Comparison of ENCODE assay signal across 8 cellular contexts in the genomic region with DNA sequence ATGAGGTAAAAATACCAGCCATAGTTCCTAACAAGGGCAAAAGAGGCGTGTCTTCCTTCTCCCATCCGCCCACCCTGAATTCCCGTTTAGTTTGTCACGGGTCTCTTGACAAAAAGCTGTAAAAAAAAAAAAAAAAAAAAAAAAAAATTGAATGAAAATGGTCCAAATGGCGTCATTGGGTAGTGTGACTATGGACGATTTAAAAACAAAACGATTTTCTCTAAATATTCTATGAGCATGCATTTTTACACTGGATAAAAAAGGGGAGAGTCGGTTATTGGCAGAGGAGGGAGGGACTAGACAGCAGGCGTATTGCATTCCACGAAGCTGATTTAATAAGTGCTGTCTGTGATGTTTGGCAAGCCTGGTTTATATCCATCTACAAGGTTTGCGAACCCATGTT. TPM values are rescaled to one million over a fixed set of nuclear protein-coding genes. Genes with fewer than 3 reads are reported as not detected.
A peak's percentile ranks its signal among the peaks of the same experiment; 100 is the strongest.
DNase-seq lines count a peak whose midpoint lies in the region; ATAC-seq and TF ChIP-seq lines count a peak whose summit lies in the region.

A gene (plus strand): TSS at position 338 of the 403 bp plus-strand sequence. CDS start 35,214 bp downstream, outside the sequence.

- peaks cover 0 to 26% (median 14%) of the 10 kb centered on the region in 4 donors for H3K4me1 Mint-ChIP-seq in CD4-positive, CD25-positive, alpha-beta regulatory T cell
- H3K4me1 Mint-ChIP-seq in activated naive CD8-positive, alpha-beta T cell treated with anti-CD3 and anti-CD28 coated beads for 36 hours: peaks cover 7% of the 10 kb centered on the region

- peak within 1 kb of the TSS; percentile 94 to 95 (median 95) for H3K27ac Mint-ChIP-seq in CD4-positive, CD25-positive, alpha-beta regulatory T cell
- peak within 1 kb of the TSS; percentile 73 for H3K27ac Mint-ChIP-seq in activated naive CD8-positive, alpha-beta T cell treated with anti-CD3 and anti-CD28 coated beads for 36 hours

- TF ChIP-seq POLR2A in gastrocnemius medialis (IDR thresholded peaks at IDR 0.05): no peak

- H3K9me3 Mint-ChIP-seq in CD4-positive, CD25-positive, alpha-beta regulatory T cell: peaks cover 0 to 2% (median 0%) of the 10 kb centered on the region in 7 donors
- no peaks in the 10 kb centered on the region for H3K9me3 Mint-ChIP-seq in activated naive CD8-positive, alpha-beta T cell treated with anti-CD3 and anti-CD28 coated beads for 36 hours

- H3K27me3 Mint-ChIP-seq in CD4-positive, CD25-positive, alpha-beta regulatory T cell: peaks cover 10% of the 10 kb centered on the region
- no peaks in the 10 kb centered on the region for H3K27me3 Mint-ChIP-seq in activated naive CD8-positive, alpha-beta T cell treated with anti-CD3 and anti-CD28 coated beads for 36 hours

- H3K36me3 Mint-ChIP-seq in CD4-positive, CD25-positive, alpha-beta regulatory T cell: no peaks in the 10 kb centered on the region
- H3K36me3 Mint-ChIP-seq in activated naive CD8-positive, alpha-beta T cell treated with anti-CD3 and anti-CD28 coated beads for 36 hours: no peaks in the 10 kb centered on the region

- DNase-seq in CD4-positive, CD25-positive, alpha-beta regulatory T cell: peak in 2 of 3 donors; percentile 4 to 16
- no peak for DNase-seq in Jurkat, Clone E6-1 (ENCODE audit: low read depth, low spot score)
- no peak for DNase-seq in activated naive CD8-positive, alpha-beta T cell treated with anti-CD3 and anti-CD28 coated beads for 36 hours
- DNase-seq in right cardiac atrium: no peak
- DNase-seq in gastrocnemius medialis: no peak
- DNase-seq in DMS153 treated with DMSO at 0.1 percent for 48 hours (lab: John Stamatoyannopoulos, UW; ENCODE audit: unreplicated experiment): no peak
- no peak for DNase-seq in SIG-M5 (lab: John Stamatoyannopoulos, UW)

- H3K9me3 ChIP-seq in CD4-positive, CD25-positive, alpha-beta regulatory T cell (ENCODE audit: control insufficient read depth in 2 of 2, low read length in 2 of 2): no peaks in the 10 kb centered on the region
- no peaks in the 10 kb centered on the region for H3K9me3 ChIP-seq in right cardiac atrium (ENCODE audit: control insufficient read depth, low read length)
- no peaks in the 10 kb centered on the region for H3K9me3 ChIP-seq in gastrocnemius medialis

- no peak for TF ChIP-seq CTCF in gastrocnemius medialis (IDR thresholded peaks at IDR 0.05 in 4 of 5, conservative IDR thresholded peaks at IDR 0.05 in 1 of 5)

- H3K4me3 Mint-ChIP-seq in CD4-positive, CD25-positive, alpha-beta regulatory T cell: peak within 1 kb of the TSS; percentile 86 to 98 (median 97)
- H3K4me3 Mint-ChIP-seq in activated naive CD8-positive, alpha-beta T cell treated with anti-CD3 and anti-CD28 coated beads for 36 hours: peak within 1 kb of the TSS; percentile 86

- no peak for ATAC-seq in CD4-positive, CD25-positive, alpha-beta regulatory T cell (ENCODE audit: low read depth in 2 of 2)
- ATAC-seq in right cardiac atrium (peak; percentile 77 to 79), gastrocnemius medialis (peak in 1 of 2 donors; percentile 42), HG02884 (IDR thresholded peaks at IDR 0.05; ENCODE audit: unreplicated experiment) (no peak)

- no peaks in the 10 kb centered on the region for H3K36me3 ChIP-seq in CD4-positive, CD25-positive, alpha-beta regulatory T cell (ENCODE audit: control insufficient read depth, insufficient read depth, low read length)
- H3K36me3 ChIP-seq in gastrocnemius medialis: no peaks in the 10 kb centered on the region

- H3K27me3 ChIP-seq in CD4-positive, CD25-positive, alpha-beta regulatory T cell (ENCODE audit: control insufficient read depth, insufficient read depth, low read length): no peaks in the 10 kb centered on the region
- no peaks in the 10 kb centered on the region for H3K27me3 ChIP-seq in right cardiac atrium (ENCODE audit: control insufficient read depth, insufficient read depth)
- H3K27me3 ChIP-seq in gastrocnemius medialis: peaks cover 0 to 28% (median 15%) of the 10 kb centered on the region in 3 donors

- peak within 1 kb of the TSS; percentile 57 for H3K27ac ChIP-seq in CD4-positive, CD25-positive, alpha-beta regulatory T cell (ENCODE audit: insufficient read depth, low read length, poor library complexity, severe bottlenecking)
- H3K27ac ChIP-seq in right cardiac atrium (ENCODE audit: low read length) (peak within 1 kb of the TSS; percentile 92), gastrocnemius medialis (no peak within 1 kb of the TSS)

- WGBS in right cardiac atrium: 0% methylated on average over 11 of the region's 11 CpGs

- in situ Hi-C loops in gastrocnemius medialis (cut with MboI; ENCODE audit: low sequenced_read_pairs in 4 of 4): no loop called here

- intact Hi-C loops in right cardiac atrium (cut with DNase I): no loop called here
- intact Hi-C loops in gastrocnemius medialis (cut with DNase I; ENCODE audit: low total_unique reads): no loop called here

- H3K4me1 ChIP-seq in CD4-positive, CD25-positive, alpha-beta regulatory T cell (ENCODE audit: control insufficient read depth, insufficient read depth, low read length, poor library complexity, severe bottlenecking): peaks cover 7% of the 10 kb centered on the region
- H3K4me1 ChIP-seq in right cardiac atrium (ENCODE audit: control insufficient read depth, insufficient read depth, low read length): no peaks in the 10 kb centered on the region
- H3K4me1 ChIP-seq in gastrocnemius medialis: no peaks in the 10 kb centered on the region

- peak within 1 kb of the TSS; percentile 65 for H3K4me3 ChIP-seq in CD4-positive, CD25-positive, alpha-beta regulatory T cell (ENCODE audit: low read depth, low read length)
- H3K4me3 ChIP-seq in Jurkat, Clone E6-1 (ENCODE audit: low read length): peak within 1 kb of the TSS; percentile 61
- peak within 1 kb of the TSS; percentile 60 for H3K4me3 ChIP-seq in right cardiac atrium (ENCODE audit: low read length)
- peak within 1 kb of the TSS; percentile 45 to 60 (median 54) for H3K4me3 ChIP-seq in gastrocnemius medialis

RNA-seq across cellular contexts. Expression of the gene that starts here (rescaled TPM):
- not detected for total RNA-seq in CD4-positive, CD25-positive, alpha-beta regulatory T cell
- polyA plus RNA-seq in CD4-positive, CD25-positive, alpha-beta regulatory T cell: not detected
- polyA plus RNA-seq in Jurkat, Clone E6-1 (2012; ENCODE audit: insufficient read depth, insufficient read length): 0.34 TPM
- not detected for total RNA-seq in activated naive CD8-positive, alpha-beta T cell treated with anti-CD3 and anti-CD28 coated beads for 36 hours
- total RNA-seq in right cardiac atrium (1 to 10 TPM in 1 of 4 donors, under 1 TPM in 3; 0.36 to 1.4 (median 0.78) TPM), gastrocnemius medialis (not detected)
- polyA plus RNA-seq in right cardiac atrium: 0.27 TPM

Comparison
In these comparisons a context has a peak if more than half of its experiments do, and no peak if none do; other contexts are left out.
1. Peak in DNase-seq, H3K4me3 ChIP-seq and H3K27ac ChIP-seq in CD4-positive, CD25-positive, alpha-beta regulatory T cell; RNA of the gene not detected or under 1 TPM.
2. ATAC-seq: peak in right cardiac atrium (2 of 2); none in CD4-positive, CD25-positive, alpha-beta regulatory T cell (0 of 2) and HG02884 (single experiment).
3. Peak in every context shown above with its lines, with median percentiles within 50 percentile points of each other: H3K4me3 ChIP-seq.